Comparison of ENCODE assay signal across 9 cellular contexts in genomic region chr1:223708001-223708359, GRCh38. TPM values are rescaled to one million over a fixed set of nuclear protein-coding genes. Genes with fewer than 3 reads are reported as not detected.
DNase-seq lines count a peak whose midpoint lies in the region; ATAC-seq and TF ChIP-seq lines count a peak whose summit lies in the region.
"Had no signal": no experiment of that assay in that cellular context is flagged by ENCODE, and none has a peak within 500 bp of the region (broad histone marks: within the 10 kb centered on the region; RNA-seq: fewer than 3 reads in every experiment).

No MANE protein-coding gene starts in this region.

- WGBS in psoas muscle, 3 donors: 55 to 67% (median 61%) methylated on average over 5 of the region's 5 CpGs

- no peaks in the 10 kb centered on the region for H3K9me3 ChIP-seq in psoas muscle

- H3K9me3 Mint-ChIP-seq in activated T-cell treated with anti-CD3 and anti-CD28 coated beads, Interleukin-2, amount 50 U/mL, for 72 hours: no peaks in the 10 kb centered on the region

- H3K4me3 ChIP-seq in psoas muscle: no peak overlapping the region

- DNase-seq in DMS53 treated with DMSO at 0.1 percent for 48 hours (lab: John Stamatoyannopoulos, UW; ENCODE audit: unreplicated experiment): peak; percentile 92
- peak; percentile 6 for DNase-seq in NCI-H748 treated with DMSO at 0.1 percent for 48 hours (lab: John Stamatoyannopoulos, UW)
- no peak for DNase-seq in epithelial cell of prostate (ENCODE audit: low read depth, low spot score)
- no peak for DNase-seq in psoas muscle
- DNase-seq in activated effector memory CD4-positive, alpha-beta T cell treated with Interleukin-2 at 50 U/mL for 16 hours: no peak
- DNase-seq in activated T-cell treated with anti-CD3 and anti-CD28 coated beads, Interleukin-2, amount 50 U/mL, for 72 hours: no peak
- DNase-seq in GDM1 (lab: John Stamatoyannopoulos, UW): no peak
- DNase-seq: nucleus accumbens had no signal

- no peaks in the 10 kb centered on the region for H3K27me3 ChIP-seq in psoas muscle (ENCODE audit: insufficient read depth in 3 of 3, low read length in 2 of 3)

- H3K4me1 Mint-ChIP-seq in activated T-cell treated with anti-CD3 and anti-CD28 coated beads, Interleukin-2, amount 50 U/mL, for 72 hours (ENCODE audit: low read depth): peaks cover 69% of the 10 kb centered on the region

- ATAC-seq in psoas muscle (no peak), GM21737 (IDR thresholded peaks at IDR 0.05; ENCODE audit: unreplicated experiment) (no peak)
- ATAC-seq in activated T-cell treated with anti-CD3 and anti-CD28 coated beads, Interleukin-2, amount 50 U/mL, for 72 hours (replicated peaks in 1 of 2): no peak

- no peak overlapping the region for H3K27ac Mint-ChIP-seq in activated T-cell treated with anti-CD3 and anti-CD28 coated beads, Interleukin-2, amount 50 U/mL, for 72 hours

- no peak for TF ChIP-seq CTCF in psoas muscle (IDR thresholded peaks at IDR 0.05)

- no peaks in the 10 kb centered on the region for H3K36me3 Mint-ChIP-seq in activated T-cell treated with anti-CD3 and anti-CD28 coated beads, Interleukin-2, amount 50 U/mL, for 72 hours (ENCODE audit: insufficient read depth in 2 of 2)

- no peaks in the 10 kb centered on the region for H3K36me3 ChIP-seq in psoas muscle (ENCODE audit: insufficient read depth in 1 of 2, low read depth in 1 of 2)

- peaks cover 30% of the 10 kb centered on the region for H3K4me1 ChIP-seq in psoas muscle

- H3K27me3 Mint-ChIP-seq in activated T-cell treated with anti-CD3 and anti-CD28 coated beads, Interleukin-2, amount 50 U/mL, for 72 hours (ENCODE audit: low read depth): no peaks in the 10 kb centered on the region

- H3K27ac ChIP-seq in epithelial cell of prostate (peak overlapping the region; percentile 97), psoas muscle (peak overlapping the region; percentile 87)

- H3K4me3 Mint-ChIP-seq in activated T-cell treated with anti-CD3 and anti-CD28 coated beads, Interleukin-2, amount 50 U/mL, for 72 hours: no peak overlapping the region

- intact Hi-C loops in psoas muscle (cut with DNase I): no loop called here

RNA-seq across cellular contexts. Expression of gene CAPN2, which starts 4.4 kb away (rescaled TPM):
- total RNA-seq in psoas muscle: 100 to 1,000 TPM in 3 of 4 donors, 10 to 100 TPM in 1; 77.1 to 151 (median 105) TPM
- 100 to 1,000 TPM in 1 of 3 donors, 10 to 100 TPM in 2; 47.6 to 157 (median 73.2) TPM for polyA plus RNA-seq in psoas muscle
- 10 to 100 TPM; 37.8 to 58.8 TPM for total RNA-seq in activated T-cell treated with anti-CD3 and anti-CD28 coated beads, Interleukin-2, amount 50 U/mL, for 72 hours

RNA-seq across cellular contexts. Expression of gene CAPN8, which starts 42.5 kb away (rescaled TPM):
- 1 to 10 TPM in 2 of 4 donors, under 1 TPM in 1, not detected in 1; 0.78 to 5.4 (median 2.1) TPM for total RNA-seq in psoas muscle
- polyA plus RNA-seq in psoas muscle: under 1 TPM in 2 of 3 donors, not detected in 1; 0.04 to 0.09 TPM
- total RNA-seq in activated T-cell treated with anti-CD3 and anti-CD28 coated beads, Interleukin-2, amount 50 U/mL, for 72 hours: not detected

Comparison
In these comparisons a context has a peak if more than half of its experiments do, and no peak if none do; other contexts are left out.
1. DNase-seq: peak in DMS53 treated with DMSO at 0.1 percent for 48 hours (single experiment) and NCI-H748 treated with DMSO at 0.1 percent for 48 hours (single experiment); none in epithelial cell of prostate (single experiment), psoas muscle (0 of 2), activated effector memory CD4-positive, alpha-beta T cell treated with Interleukin-2 at 50 U/mL for 16 hours (single experiment), activated T-cell treated with anti-CD3 and anti-CD28 coated beads, Interleukin-2, amount 50 U/mL, for 72 hours (0 of 2) and GDM1 (single experiment).